In the genomic region with DNA sequence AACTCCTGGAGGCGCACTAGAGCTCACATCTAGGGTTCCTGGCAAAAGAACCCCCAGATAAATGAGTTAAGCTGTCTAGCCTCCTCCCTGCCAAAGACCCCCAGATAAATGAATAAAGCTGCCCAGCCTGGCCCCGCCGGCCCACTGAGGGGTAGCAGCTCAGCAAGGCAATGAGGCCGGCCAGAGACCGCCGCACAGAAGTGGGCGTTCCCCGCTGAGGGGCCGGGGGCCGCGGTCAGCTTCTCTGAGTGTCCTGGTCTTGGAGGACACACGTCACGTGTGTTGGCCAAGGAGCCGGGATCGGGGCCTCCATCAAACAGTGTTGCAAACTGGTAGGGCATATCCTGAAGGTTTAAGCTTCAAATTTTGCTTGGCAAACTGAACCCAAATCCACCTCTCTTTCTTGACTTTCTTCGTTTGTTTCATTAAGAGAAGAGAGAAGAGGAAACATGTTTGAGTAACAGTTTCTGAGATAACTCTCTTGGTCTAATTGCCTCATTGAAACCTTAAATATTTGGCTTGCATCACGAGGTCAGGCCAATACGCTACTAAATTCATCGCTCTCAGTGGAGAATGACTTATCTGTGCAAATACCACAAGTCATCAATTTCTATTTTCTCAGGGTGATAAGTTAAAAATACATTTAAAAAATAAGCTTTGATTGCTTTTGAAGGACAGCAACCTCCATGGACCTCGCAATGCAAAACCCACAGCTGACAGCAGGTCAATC, we compare ENCODE assay signal across 1 cellular context.
TF ChIP-seq lines count a peak whose summit lies in the region.

No MANE protein-coding gene starts in this region.

TF ChIP-seq in HepG2, 621 proteins besides CTCF, POLR2A, EP300 and RAD21:
- TF ChIP-seq SMC3 (IDR thresholded peaks at IDR 0.05; ENCODE audit: low read length) (no peak), FOXA1 (IDR thresholded peaks at IDR 0.05) (no peak), FOXA1 (CRISPR knock-in tag; IDR thresholded peaks at IDR 0.05) (0 out of 2 replicates have a peak, but pooled peaks have one; percentile 37), NR2F2 (IDR thresholded peaks at IDR 0.05; ENCODE audit: borderline replicate concordance, low read depth) (0 out of 2 replicates have a peak, but pooled peaks have one; percentile 36), ZNF484 (CRISPR knock-in tag; IDR thresholded peaks at IDR 0.05; ENCODE audit: borderline replicate concordance, low read depth) (no peak), MAFK (conservative IDR thresholded peaks at IDR 0.05 in 1 of 2, IDR thresholded peaks at IDR 0.05 in 1 of 2; ENCODE audit: low read length in 2 of 2) (0 out of 4 replicates have a peak, but pooled peaks of 1 of the 2 experiments have one; percentile 15), TEAD3 (CRISPR knock-in tag; optimal IDR thresholded peaks at IDR 0.05; ENCODE audit: borderline replicate concordance) (no peak), HHEX (CRISPR knock-in tag; IDR thresholded peaks at IDR 0.05) (peak; percentile 89), TBX3 (IDR thresholded peaks at IDR 0.05; ENCODE audit: borderline replicate concordance) (no peak), ZFYVE20 (CRISPR knock-in tag; IDR thresholded peaks at IDR 0.05; ENCODE audit: borderline replicate concordance, low read depth) (no peak), TAF1 (CRISPR knock-in tag; IDR thresholded peaks at IDR 0.05) (no peak), NR2F6 (IDR thresholded peaks at IDR 0.05) (peak; percentile 63; the same call in 1 of the 2 replicates), NR2F6 (CRISPR knock-in tag; IDR thresholded peaks at IDR 0.05) (0 out of 2 replicates have a peak, but pooled peaks have one; percentile 7), KDM5B (CRISPR knock-in tag; IDR thresholded peaks at IDR 0.05; ENCODE audit: borderline replicate concordance) (no peak), ZNF773 (CRISPR knock-in tag; IDR thresholded peaks at IDR 0.05; ENCODE audit: borderline replicate concordance) (no peak)
- TF ChIP-seq, protein P1, sequence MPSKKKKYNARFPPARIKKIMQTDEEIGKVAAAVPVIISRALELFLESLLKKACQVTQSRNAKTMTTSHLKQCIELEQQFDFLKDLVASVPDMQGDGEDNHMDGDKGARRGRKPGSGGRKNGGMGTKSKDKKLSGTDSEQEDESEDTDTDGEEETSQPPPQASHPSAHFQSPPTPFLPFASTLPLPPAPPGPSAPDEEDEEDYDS (CRISPR knock-in tag; IDR thresholded peaks at IDR 0.05): no peak
- TF ChIP-seq, protein P2, sequence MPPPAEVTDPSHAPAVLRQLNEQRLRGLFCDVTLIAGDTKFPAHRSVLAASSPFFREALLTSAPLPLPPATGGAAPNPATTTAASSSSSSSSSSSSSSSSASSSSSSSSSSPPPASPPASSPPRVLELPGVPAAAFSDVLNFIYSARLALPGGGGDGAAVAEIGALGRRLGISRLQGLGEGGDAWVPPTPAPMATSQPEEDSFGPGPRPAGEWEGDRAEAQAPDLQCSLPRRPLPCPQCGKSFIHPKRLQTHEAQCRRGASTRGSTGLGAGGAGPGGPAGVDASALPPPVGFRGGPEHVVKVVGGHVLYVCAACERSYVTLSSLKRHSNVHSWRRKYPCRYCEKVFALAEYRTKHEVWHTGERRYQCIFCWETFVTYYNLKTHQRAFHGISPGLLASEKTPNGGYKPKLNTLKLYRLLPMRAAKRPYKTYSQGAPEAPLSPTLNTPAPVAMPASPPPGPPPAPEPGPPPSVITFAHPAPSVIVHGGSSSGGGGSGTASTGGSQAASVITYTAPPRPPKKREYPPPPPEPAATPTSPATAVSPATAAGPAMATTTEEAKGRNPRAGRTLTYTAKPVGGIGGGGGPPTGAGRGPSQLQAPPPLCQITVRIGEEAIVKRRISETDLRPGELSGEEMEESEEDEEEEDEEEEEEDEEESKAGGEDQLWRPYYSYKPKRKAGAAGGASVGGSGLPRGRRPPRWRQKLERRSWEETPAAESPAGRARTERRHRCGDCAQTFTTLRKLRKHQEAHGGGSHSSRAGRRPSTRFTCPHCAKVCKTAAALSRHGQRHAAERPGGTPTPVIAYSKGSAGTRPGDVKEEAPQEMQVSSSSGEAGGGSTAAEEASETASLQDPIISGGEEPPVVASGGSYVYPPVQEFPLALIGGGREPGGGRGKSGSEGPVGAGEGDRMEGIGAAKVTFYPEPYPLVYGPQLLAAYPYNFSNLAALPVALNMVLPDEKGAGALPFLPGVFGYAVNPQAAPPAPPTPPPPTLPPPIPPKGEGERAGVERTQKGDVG (CRISPR knock-in tag; IDR thresholded peaks at IDR 0.05; ENCODE audit: borderline replicate concordance): no peak
- TF ChIP-seq, protein P3, sequence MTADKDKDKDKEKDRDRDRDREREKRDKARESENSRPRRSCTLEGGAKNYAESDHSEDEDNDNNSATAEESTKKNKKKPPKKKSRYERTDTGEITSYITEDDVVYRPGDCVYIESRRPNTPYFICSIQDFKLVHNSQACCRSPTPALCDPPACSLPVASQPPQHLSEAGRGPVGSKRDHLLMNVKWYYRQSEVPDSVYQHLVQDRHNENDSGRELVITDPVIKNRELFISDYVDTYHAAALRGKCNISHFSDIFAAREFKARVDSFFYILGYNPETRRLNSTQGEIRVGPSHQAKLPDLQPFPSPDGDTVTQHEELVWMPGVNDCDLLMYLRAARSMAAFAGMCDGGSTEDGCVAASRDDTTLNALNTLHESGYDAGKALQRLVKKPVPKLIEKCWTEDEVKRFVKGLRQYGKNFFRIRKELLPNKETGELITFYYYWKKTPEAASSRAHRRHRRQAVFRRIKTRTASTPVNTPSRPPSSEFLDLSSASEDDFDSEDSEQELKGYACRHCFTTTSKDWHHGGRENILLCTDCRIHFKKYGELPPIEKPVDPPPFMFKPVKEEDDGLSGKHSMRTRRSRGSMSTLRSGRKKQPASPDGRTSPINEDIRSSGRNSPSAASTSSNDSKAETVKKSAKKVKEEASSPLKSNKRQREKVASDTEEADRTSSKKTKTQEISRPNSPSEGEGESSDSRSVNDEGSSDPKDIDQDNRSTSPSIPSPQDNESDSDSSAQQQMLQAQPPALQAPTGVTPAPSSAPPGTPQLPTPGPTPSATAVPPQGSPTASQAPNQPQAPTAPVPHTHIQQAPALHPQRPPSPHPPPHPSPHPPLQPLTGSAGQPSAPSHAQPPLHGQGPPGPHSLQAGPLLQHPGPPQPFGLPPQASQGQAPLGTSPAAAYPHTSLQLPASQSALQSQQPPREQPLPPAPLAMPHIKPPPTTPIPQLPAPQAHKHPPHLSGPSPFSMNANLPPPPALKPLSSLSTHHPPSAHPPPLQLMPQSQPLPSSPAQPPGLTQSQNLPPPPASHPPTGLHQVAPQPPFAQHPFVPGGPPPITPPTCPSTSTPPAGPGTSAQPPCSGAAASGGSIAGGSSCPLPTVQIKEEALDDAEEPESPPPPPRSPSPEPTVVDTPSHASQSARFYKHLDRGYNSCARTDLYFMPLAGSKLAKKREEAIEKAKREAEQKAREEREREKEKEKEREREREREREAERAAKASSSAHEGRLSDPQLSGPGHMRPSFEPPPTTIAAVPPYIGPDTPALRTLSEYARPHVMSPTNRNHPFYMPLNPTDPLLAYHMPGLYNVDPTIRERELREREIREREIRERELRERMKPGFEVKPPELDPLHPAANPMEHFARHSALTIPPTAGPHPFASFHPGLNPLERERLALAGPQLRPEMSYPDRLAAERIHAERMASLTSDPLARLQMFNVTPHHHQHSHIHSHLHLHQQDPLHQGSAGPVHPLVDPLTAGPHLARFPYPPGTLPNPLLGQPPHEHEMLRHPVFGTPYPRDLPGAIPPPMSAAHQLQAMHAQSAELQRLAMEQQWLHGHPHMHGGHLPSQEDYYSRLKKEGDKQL (CRISPR knock-in tag; IDR thresholded peaks at IDR 0.05; ENCODE audit: low read depth): peak; percentile 76; the same call in 1 of the 2 replicates
